37 cellular contexts compared by ENCODE assay signal in the genomic region with DNA sequence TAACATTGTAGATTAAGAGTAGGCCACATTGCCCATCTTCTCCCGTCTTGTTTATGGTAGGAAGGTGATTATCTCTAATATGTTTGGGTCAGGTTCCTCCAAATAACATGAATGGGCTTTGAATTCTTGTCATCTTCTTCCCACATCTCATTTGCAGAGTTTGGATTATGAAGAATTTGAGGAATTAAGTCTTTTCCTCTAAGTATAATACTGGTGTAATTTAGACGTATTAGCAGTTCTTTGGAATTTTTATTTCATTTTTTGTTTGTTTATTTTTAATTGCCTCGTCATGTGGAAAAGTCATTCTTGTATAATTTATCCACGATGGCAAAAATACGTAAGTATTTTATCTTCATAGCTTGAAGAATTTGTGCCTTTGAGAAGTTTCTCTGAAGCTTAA.
"Had no signal": no experiment of that assay in that cellular context is flagged by ENCODE, and none has a peak within 500 bp of the region (broad histone marks: within the 10 kb centered on the region; RNA-seq: fewer than 3 reads in every experiment).

No MANE protein-coding gene starts in this region.

- H3K4me3 Mint-ChIP-seq: activated CD4-positive, alpha-beta memory T cell treated with anti-CD3 and anti-CD28 coated beads, Interleukin-2, amount 10 ng/mL, durations not matched to agents 7 days and 5 days; activated CD4-positive, alpha-beta T cell treated with anti-CD3 and anti-CD28 coated beads for 36 hours; activated CD4-positive, alpha-beta T cell treated with anti-CD3 and anti-CD28 coated beads, Interleukin-2, amount 10 ng/mL, durations not matched to agents 7 days and 5 days; activated CD8-positive, alpha-beta memory T cell treated with anti-CD3 and anti-CD28 coated beads, Interleukin-2, amount 10 ng/mL, durations not matched to agents 7 days and 5 days; activated CD8-positive, alpha-beta T cell treated with anti-CD3 and anti-CD28 coated beads, Interleukin-2, amount 10 ng/mL, durations not matched to agents 7 days and 5 days; activated naive CD4-positive, alpha-beta T cell treated with anti-CD3 and anti-CD28 coated beads, Interleukin-2, amount 10 ng/mL, durations not matched to agents 7 days and 5 days; activated naive CD4-positive, alpha-beta T cell treated with anti-CD3 and anti-CD28 coated beads, Interleukin-2, amount 50 U/mL, for 24 hours; activated naive CD8-positive, alpha-beta T cell; activated naive CD8-positive, alpha-beta T cell treated with anti-CD3 and anti-CD28 coated beads, Interleukin-2, amount 10 ng/mL, durations not matched to agents 7 days and 5 days; activated naive CD8-positive, alpha-beta T cell treated with anti-CD3 and anti-CD28 coated beads, Interleukin-2, amount 50 U/mL, for 24 hours; activated T-cell treated with anti-CD3 and anti-CD28 coated beads, Interleukin-2, amount 50 U/mL, for 24 hours; brain; central memory CD8-positive, alpha-beta T cell; T-helper 1 cell treated with Interleukin-12 subunit alpha and Interleukin-12 subunit beta and Interleukin-4 antibody, amounts not matched to agents 30 μg/mL and 1 μg/mL, for 36 hours; T-helper 2 cell treated with Interferon-gamma antibody and Interleukin-4, amounts not matched to agents 5 μg/mL and 100 μg/mL, for 36 hours had no signal

- H3K27ac ChIP-seq: ascending aorta, cardiac muscle cell, VCaP had no signal

- ATAC-seq: activated CD4-positive, alpha-beta T cell treated with anti-CD3 and anti-CD28 coated beads for 36 hours; activated CD4-positive, CD25-positive, alpha-beta regulatory T cell treated with anti-CD3 and anti-CD28 coated beads, Interleukin-2, amount 50 U/mL, for 24 hours; activated CD8-positive, alpha-beta memory T cell treated with anti-CD3 and anti-CD28 coated beads, Interleukin-2, amount 10 ng/mL, durations not matched to agents 7 days and 5 days; activated CD8-positive, alpha-beta T cell treated with anti-CD3 and anti-CD28 coated beads, Interleukin-2, amount 10 ng/mL, durations not matched to agents 7 days and 5 days; activated naive CD8-positive, alpha-beta T cell treated with anti-CD3 and anti-CD28 coated beads, Interleukin-2, amount 50 U/mL, for 24 hours had no signal

- H3K27me3 ChIP-seq: ascending aorta, cardiac muscle cell had no signal

- H3K36me3 Mint-ChIP-seq: activated naive CD4-positive, alpha-beta T cell treated with anti-CD3 and anti-CD28 coated beads, Interleukin-2, amount 10 ng/mL, durations not matched to agents 7 days and 5 days had no signal

- H3K4me3 ChIP-seq: ascending aorta, cardiac muscle cell had no signal

- H3K27ac Mint-ChIP-seq: activated CD4-positive, alpha-beta memory T cell treated with anti-CD3 and anti-CD28 coated beads, Interleukin-2, amount 10 ng/mL, durations not matched to agents 7 days and 5 days; activated CD4-positive, alpha-beta T cell treated with anti-CD3 and anti-CD28 coated beads for 36 hours; activated CD4-positive, alpha-beta T cell treated with anti-CD3 and anti-CD28 coated beads, Interleukin-2, amount 10 ng/mL, durations not matched to agents 7 days and 5 days; activated CD8-positive, alpha-beta memory T cell treated with anti-CD3 and anti-CD28 coated beads, Interleukin-2, amount 10 ng/mL, durations not matched to agents 7 days and 5 days; activated CD8-positive, alpha-beta T cell treated with anti-CD3 and anti-CD28 coated beads, Interleukin-2, amount 10 ng/mL, durations not matched to agents 7 days and 5 days; activated naive CD4-positive, alpha-beta T cell treated with anti-CD3 and anti-CD28 coated beads, Interleukin-2, amount 10 ng/mL, durations not matched to agents 7 days and 5 days; activated naive CD4-positive, alpha-beta T cell treated with anti-CD3 and anti-CD28 coated beads, Interleukin-2, amount 50 U/mL, for 24 hours; activated naive CD8-positive, alpha-beta T cell; activated naive CD8-positive, alpha-beta T cell treated with anti-CD3 and anti-CD28 coated beads, Interleukin-2, amount 10 ng/mL, durations not matched to agents 7 days and 5 days; activated naive CD8-positive, alpha-beta T cell treated with anti-CD3 and anti-CD28 coated beads, Interleukin-2, amount 50 U/mL, for 24 hours; activated T-cell treated with anti-CD3 and anti-CD28 coated beads, Interleukin-2, amount 50 U/mL, for 24 hours; activated T-helper 2 cell treated with anti-CD3 and anti-CD28 coated beads, Interferon-gamma antibody, Interleukin-2, Interleukin-4, amounts not matched to agents 10 μg/mL and 5 μg/mL and 100 μg/mL, durations not matched to agents 14 hours and 24 hours and 36 hours; brain; T-helper 1 cell treated with Interleukin-12 subunit alpha and Interleukin-12 subunit beta and Interleukin-4 antibody, amounts not matched to agents 30 μg/mL and 1 μg/mL, for 36 hours; T-helper 2 cell treated with Interferon-gamma antibody and Interleukin-4, amounts not matched to agents 5 μg/mL and 100 μg/mL, for 36 hours had no signal

- H3K9me3 ChIP-seq: ascending aorta had no signal

- DNase-seq: activated CD4-positive, alpha-beta memory T cell treated with anti-CD3 and anti-CD28 coated beads, Interleukin-2, amount 10 ng/mL, durations not matched to agents 7 days and 5 days; activated CD4-positive, alpha-beta T cell treated with anti-CD3 and anti-CD28 coated beads for 1 hour; activated CD4-positive, alpha-beta T cell treated with anti-CD3 and anti-CD28 coated beads for 36 hours; activated CD4-positive, alpha-beta T cell treated with anti-CD3 and anti-CD28 coated beads for 48 hours; activated CD4-positive, alpha-beta T cell treated with anti-CD3 and anti-CD28 coated beads, Interleukin-2, amount 10 ng/mL, durations not matched to agents 7 days and 5 days; activated CD4-positive, alpha-beta T cell treated with anti-CD3 and anti-CD28 coated beads, Interleukin-2, amount 50 U/mL, for 48 hours; activated CD4-positive, CD25-positive, alpha-beta regulatory T cell; activated CD8-positive, alpha-beta memory T cell treated with anti-CD3 and anti-CD28 coated beads for 24 hours; activated CD8-positive, alpha-beta memory T cell treated with anti-CD3 and anti-CD28 coated beads, Interleukin-2, amount 10 ng/mL, durations not matched to agents 7 days and 5 days; activated CD8-positive, alpha-beta memory T cell treated with anti-CD3 and anti-CD28 coated beads, Interleukin-2, amount 50 U/mL, for 48 hours; activated CD8-positive, alpha-beta T cell treated with anti-CD3 and anti-CD28 coated beads, Interleukin-2, amount 10 ng/mL, durations not matched to agents 7 days and 5 days; activated effector memory CD4-positive, alpha-beta T cell treated with Interleukin-2 at 50 U/mL for 16 hours; activated gamma-delta T cell; activated naive CD4-positive, alpha-beta T cell treated with anti-CD3 and anti-CD28 coated beads, Interleukin-2, amount 10 ng/mL, durations not matched to agents 7 days and 5 days; activated naive CD4-positive, alpha-beta T cell treated with Interleukin-2 at 50 U/mL for 16 hours; activated naive CD8-positive, alpha-beta T cell treated with anti-CD3 and anti-CD28 coated beads, Interleukin-2, amount 10 ng/mL, durations not matched to agents 7 days and 5 days; activated naive CD8-positive, alpha-beta T cell treated with anti-CD3 and anti-CD28 coated beads, Interleukin-2, amount 50 U/mL, for 24 hours; activated T-cell treated with anti-CD3 and anti-CD28 coated beads, Interleukin-2, amount 50 U/mL, for 24 hours; activated T-cell treated with anti-CD3 and anti-CD28 coated beads, Interleukin-2, amount 50 U/mL, for 48 hours; amygdala; anterior cingulate cortex; caudate nucleus; cerebellar nuclear complex; T-helper 1 cell; T-helper 2 cell; T-helper 9 cell had no signal

- H3K4me1 Mint-ChIP-seq: activated CD4-positive, alpha-beta memory T cell treated with anti-CD3 and anti-CD28 coated beads, Interleukin-2, amount 10 ng/mL, durations not matched to agents 7 days and 5 days; activated CD4-positive, alpha-beta T cell treated with anti-CD3 and anti-CD28 coated beads for 36 hours; activated CD4-positive, alpha-beta T cell treated with anti-CD3 and anti-CD28 coated beads, Interleukin-2, amount 10 ng/mL, durations not matched to agents 7 days and 5 days; activated CD8-positive, alpha-beta memory T cell treated with anti-CD3 and anti-CD28 coated beads, Interleukin-2, amount 10 ng/mL, durations not matched to agents 7 days and 5 days; activated naive CD4-positive, alpha-beta T cell treated with anti-CD3 and anti-CD28 coated beads, Interleukin-2, amount 10 ng/mL, durations not matched to agents 7 days and 5 days; activated naive CD4-positive, alpha-beta T cell treated with anti-CD3 and anti-CD28 coated beads, Interleukin-2, amount 50 U/mL, for 24 hours; activated naive CD8-positive, alpha-beta T cell treated with anti-CD3 and anti-CD28 coated beads, Interleukin-2, amount 10 ng/mL, durations not matched to agents 7 days and 5 days; activated naive CD8-positive, alpha-beta T cell treated with anti-CD3 and anti-CD28 coated beads, Interleukin-2, amount 50 U/mL, for 24 hours; central memory CD8-positive, alpha-beta T cell had no signal

- H3K36me3 ChIP-seq: cardiac muscle cell had no signal

- H3K27me3 Mint-ChIP-seq: activated CD4-positive, alpha-beta memory T cell treated with anti-CD3 and anti-CD28 coated beads, Interleukin-2, amount 10 ng/mL, durations not matched to agents 7 days and 5 days; activated CD8-positive, alpha-beta memory T cell treated with anti-CD3 and anti-CD28 coated beads, Interleukin-2, amount 10 ng/mL, durations not matched to agents 7 days and 5 days; activated naive CD4-positive, alpha-beta T cell treated with anti-CD3 and anti-CD28 coated beads, Interleukin-2, amount 10 ng/mL, durations not matched to agents 7 days and 5 days; activated naive CD8-positive, alpha-beta T cell; activated naive CD8-positive, alpha-beta T cell treated with anti-CD3 and anti-CD28 coated beads, Interleukin-2, amount 50 U/mL, for 24 hours; activated T-cell treated with anti-CD3 and anti-CD28 coated beads, Interleukin-2, amount 50 U/mL, for 24 hours; brain; central memory CD8-positive, alpha-beta T cell had no signal

- H3K9me3 Mint-ChIP-seq: activated CD4-positive, alpha-beta memory T cell treated with anti-CD3 and anti-CD28 coated beads, Interleukin-2, amount 10 ng/mL, durations not matched to agents 7 days and 5 days; activated CD4-positive, alpha-beta T cell treated with anti-CD3 and anti-CD28 coated beads, Interleukin-2, amount 10 ng/mL, durations not matched to agents 7 days and 5 days; activated naive CD4-positive, alpha-beta T cell treated with anti-CD3 and anti-CD28 coated beads, Interleukin-2, amount 10 ng/mL, durations not matched to agents 7 days and 5 days; activated naive CD4-positive, alpha-beta T cell treated with anti-CD3 and anti-CD28 coated beads, Interleukin-2, amount 50 U/mL, for 24 hours; activated naive CD8-positive, alpha-beta T cell treated with anti-CD3 and anti-CD28 coated beads, Interleukin-2, amount 10 ng/mL, durations not matched to agents 7 days and 5 days; activated naive CD8-positive, alpha-beta T cell treated with anti-CD3 and anti-CD28 coated beads, Interleukin-2, amount 50 U/mL, for 24 hours; activated T-cell treated with anti-CD3 and anti-CD28 coated beads, Interleukin-2, amount 50 U/mL, for 24 hours; activated T-helper 2 cell treated with anti-CD3 and anti-CD28 coated beads, Interferon-gamma antibody, Interleukin-2, Interleukin-4, amounts not matched to agents 10 μg/mL and 5 μg/mL and 100 μg/mL, durations not matched to agents 14 hours and 24 hours and 36 hours; brain; central memory CD8-positive, alpha-beta T cell; T-helper 1 cell treated with Interleukin-12 subunit alpha and Interleukin-12 subunit beta and Interleukin-4 antibody, amounts not matched to agents 30 μg/mL and 1 μg/mL, for 36 hours; T-helper 2 cell treated with Interferon-gamma antibody and Interleukin-4, amounts not matched to agents 5 μg/mL and 100 μg/mL, for 36 hours had no signal
